1 cellular context compared by ENCODE assay signal in the genomic region with DNA sequence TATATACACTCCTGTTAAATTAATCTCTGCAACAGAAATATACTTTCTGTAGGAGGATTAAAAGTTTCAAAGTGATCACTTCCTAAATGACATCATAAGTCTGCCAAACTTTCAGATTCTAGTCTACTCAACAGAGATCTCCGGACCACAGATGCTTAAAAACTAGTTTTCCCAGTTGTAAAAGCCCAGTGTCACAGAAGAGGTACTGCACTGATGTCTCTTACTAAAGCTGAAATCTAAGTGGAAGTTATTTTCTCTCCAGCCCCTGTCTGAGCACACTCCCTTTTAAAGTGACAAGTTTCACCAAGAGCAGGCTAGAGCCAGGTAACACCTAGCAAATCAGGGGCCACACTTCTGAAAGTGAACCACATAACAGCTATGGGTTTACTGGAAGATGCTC.
TF ChIP-seq lines count a peak whose summit lies in the region.

No MANE protein-coding gene starts in this region.

TF ChIP-seq in GM12878, 131 proteins besides CTCF, POLR2A, EP300 and RAD21 (continued from another document):
- TF ChIP-seq, protein P1, sequence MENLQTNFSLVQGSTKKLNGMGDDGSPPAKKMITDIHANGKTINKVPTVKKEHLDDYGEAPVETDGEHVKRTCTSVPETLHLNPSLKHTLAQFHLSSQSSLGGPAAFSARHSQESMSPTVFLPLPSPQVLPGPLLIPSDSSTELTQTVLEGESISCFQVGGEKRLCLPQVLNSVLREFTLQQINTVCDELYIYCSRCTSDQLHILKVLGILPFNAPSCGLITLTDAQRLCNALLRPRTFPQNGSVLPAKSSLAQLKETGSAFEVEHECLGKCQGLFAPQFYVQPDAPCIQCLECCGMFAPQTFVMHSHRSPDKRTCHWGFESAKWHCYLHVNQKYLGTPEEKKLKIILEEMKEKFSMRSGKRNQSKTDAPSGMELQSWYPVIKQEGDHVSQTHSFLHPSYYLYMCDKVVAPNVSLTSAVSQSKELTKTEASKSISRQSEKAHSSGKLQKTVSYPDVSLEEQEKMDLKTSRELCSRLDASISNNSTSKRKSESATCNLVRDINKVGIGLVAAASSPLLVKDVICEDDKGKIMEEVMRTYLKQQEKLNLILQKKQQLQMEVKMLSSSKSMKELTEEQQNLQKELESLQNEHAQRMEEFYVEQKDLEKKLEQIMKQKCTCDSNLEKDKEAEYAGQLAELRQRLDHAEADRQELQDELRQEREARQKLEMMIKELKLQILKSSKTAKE (IDR thresholded peaks at IDR 0.05; ENCODE audit: low read depth, poor library complexity, severe bottlenecking): no peak
- TF ChIP-seq, protein P2, sequence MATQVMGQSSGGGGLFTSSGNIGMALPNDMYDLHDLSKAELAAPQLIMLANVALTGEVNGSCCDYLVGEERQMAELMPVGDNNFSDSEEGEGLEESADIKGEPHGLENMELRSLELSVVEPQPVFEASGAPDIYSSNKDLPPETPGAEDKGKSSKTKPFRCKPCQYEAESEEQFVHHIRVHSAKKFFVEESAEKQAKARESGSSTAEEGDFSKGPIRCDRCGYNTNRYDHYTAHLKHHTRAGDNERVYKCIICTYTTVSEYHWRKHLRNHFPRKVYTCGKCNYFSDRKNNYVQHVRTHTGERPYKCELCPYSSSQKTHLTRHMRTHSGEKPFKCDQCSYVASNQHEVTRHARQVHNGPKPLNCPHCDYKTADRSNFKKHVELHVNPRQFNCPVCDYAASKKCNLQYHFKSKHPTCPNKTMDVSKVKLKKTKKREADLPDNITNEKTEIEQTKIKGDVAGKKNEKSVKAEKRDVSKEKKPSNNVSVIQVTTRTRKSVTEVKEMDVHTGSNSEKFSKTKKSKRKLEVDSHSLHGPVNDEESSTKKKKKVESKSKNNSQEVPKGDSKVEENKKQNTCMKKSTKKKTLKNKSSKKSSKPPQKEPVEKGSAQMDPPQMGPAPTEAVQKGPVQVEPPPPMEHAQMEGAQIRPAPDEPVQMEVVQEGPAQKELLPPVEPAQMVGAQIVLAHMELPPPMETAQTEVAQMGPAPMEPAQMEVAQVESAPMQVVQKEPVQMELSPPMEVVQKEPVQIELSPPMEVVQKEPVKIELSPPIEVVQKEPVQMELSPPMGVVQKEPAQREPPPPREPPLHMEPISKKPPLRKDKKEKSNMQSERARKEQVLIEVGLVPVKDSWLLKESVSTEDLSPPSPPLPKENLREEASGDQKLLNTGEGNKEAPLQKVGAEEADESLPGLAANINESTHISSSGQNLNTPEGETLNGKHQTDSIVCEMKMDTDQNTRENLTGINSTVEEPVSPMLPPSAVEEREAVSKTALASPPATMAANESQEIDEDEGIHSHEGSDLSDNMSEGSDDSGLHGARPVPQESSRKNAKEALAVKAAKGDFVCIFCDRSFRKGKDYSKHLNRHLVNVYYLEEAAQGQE (IDR thresholded peaks at IDR 0.05; ENCODE audit: low read depth, low read length): no peak
- TF ChIP-seq JUNB (IDR thresholded peaks at IDR 0.05): 0 out of 2 replicates have a peak, but pooled peaks have one; percentile 8
- no peak for TF ChIP-seq POU2F2 (IDR thresholded peaks at IDR 0.05; ENCODE audit: borderline replicate concordance, low read depth, low read length)
- no peak for TF ChIP-seq POLR2AphosphoS2 (IDR thresholded peaks at IDR 0.05; ENCODE audit: low read depth, low read length)
- TF ChIP-seq, protein P3, sequence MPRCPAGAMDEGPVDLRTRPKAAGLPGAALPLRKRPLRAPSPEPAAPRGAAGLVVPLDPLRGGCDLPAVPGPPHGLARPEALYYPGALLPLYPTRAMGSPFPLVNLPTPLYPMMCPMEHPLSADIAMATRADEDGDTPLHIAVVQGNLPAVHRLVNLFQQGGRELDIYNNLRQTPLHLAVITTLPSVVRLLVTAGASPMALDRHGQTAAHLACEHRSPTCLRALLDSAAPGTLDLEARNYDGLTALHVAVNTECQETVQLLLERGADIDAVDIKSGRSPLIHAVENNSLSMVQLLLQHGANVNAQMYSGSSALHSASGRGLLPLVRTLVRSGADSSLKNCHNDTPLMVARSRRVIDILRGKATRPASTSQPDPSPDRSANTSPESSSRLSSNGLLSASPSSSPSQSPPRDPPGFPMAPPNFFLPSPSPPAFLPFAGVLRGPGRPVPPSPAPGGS (IDR thresholded peaks at IDR 0.05; ENCODE audit: borderline replicate concordance, insufficient read depth, low read depth, low read length, poor library complexity, severe bottlenecking): no peak
- no peak for TF ChIP-seq ASH2L (IDR thresholded peaks at IDR 0.05; ENCODE audit: borderline replicate concordance, low read depth)
